ENCODE assay signal across 16 cellular contexts in genomic region chr16:19705131-19705501, GRCh38. TPM values are rescaled to one million over a fixed set of nuclear protein-coding genes. Genes with fewer than 3 reads are reported as not detected.
DNase-seq lines count a peak whose midpoint lies in the region; ATAC-seq and TF ChIP-seq lines count a peak whose summit lies in the region.
"Had no signal": no experiment of that assay in that cellular context is flagged by ENCODE, and none has a peak within 500 bp of the region (broad histone marks: within the 10 kb centered on the region; RNA-seq: fewer than 3 reads in every experiment).

No MANE protein-coding gene starts in this region.

- 99% methylated on average over 8 of the region's 8 CpGs for WGBS in mammary epithelial cell (ENCODE audit: low coverage, missing lambda C conversion rate)
- 99 to 100% methylated on average over 8 of the region's 8 CpGs for WGBS in endodermal cell (ENCODE audit: insufficient coverage in 1 of 2, insufficient read length in 1 of 2), 2 experiments
- 95 to 99% methylated on average over 8 of the region's 8 CpGs for WGBS in upper lobe of left lung, 2 donors

- DNase-seq in MCF 10A (ENCODE audit: unreplicated experiment) (no peak), mammary epithelial cell (no peak), endodermal cell (no peak), upper lobe of left lung (no peak), C1 segment of cervical spinal cord (lab: John Stamatoyannopoulos, UW) (no peak)
- DNase-seq: activated T-cell treated with anti-CD3 and anti-CD28 coated beads for 4 hours; H7; NCI-H1417 treated with DMSO at 0.1 percent for 48 hours; NCI-H446 treated with DMSO at 0.1 percent for 48 hours; stimulated activated CD4-positive, alpha-beta T cell treated with anti-CD3 and anti-CD28 coated beads, Interleukin-4, amount 100 ng/mL, for 24 hours; T-cell had no signal

- peak overlapping the region; percentile 75 for H3K27ac Mint-ChIP-seq in MCF 10A (ENCODE audit: low read depth, unreplicated experiment)
- peak overlapping the region; percentile 48 for H3K27ac Mint-ChIP-seq in endodermal cell

- H3K27ac ChIP-seq in mammary epithelial cell (ENCODE audit: insufficient read depth, low read depth, low read length) (no peak overlapping the region), endodermal cell (ENCODE audit: low read depth, low read length) (no peak overlapping the region), parathyroid adenoma (peak overlapping the region; percentile 62), upper lobe of left lung (peak overlapping the region; percentile 74 to 88 (median 84))
- H3K27ac ChIP-seq: KMS-11 had no signal

- no peak overlapping the region for H3K9ac ChIP-seq in mammary epithelial cell (ENCODE audit: insufficient read depth, low read length)
- H3K9ac ChIP-seq in endodermal cell (ENCODE audit: extremely low read depth, low read length, poor library complexity, severe bottlenecking): no peak overlapping the region
- H3K9ac ChIP-seq in parathyroid adenoma: no peak overlapping the region
- H3K9ac ChIP-seq: KMS-11 had no signal

- in situ Hi-C loops in mammary epithelial cell (cut with MboI; ENCODE audit: low sequenced_read_pairs in 2 of 2): no loop called here

- peaks cover 8% of the 10 kb centered on the region for H3K4me1 ChIP-seq in mammary epithelial cell (ENCODE audit: insufficient read depth, low read length)
- peaks cover 6% of the 10 kb centered on the region for H3K4me1 ChIP-seq in endodermal cell (ENCODE audit: control insufficient read depth, insufficient read depth, low read length)
- H3K4me1 ChIP-seq in parathyroid adenoma: peaks cover 43% of the 10 kb centered on the region
- H3K4me1 ChIP-seq in upper lobe of left lung: peaks cover 21 to 33% (median 29%) of the 10 kb centered on the region in 4 donors

- H3K4me3 Mint-ChIP-seq in MCF 10A (ENCODE audit: unreplicated experiment) (no peak overlapping the region), endodermal cell (no peak overlapping the region)
- H3K4me3 Mint-ChIP-seq: T-cell had no signal

- no peaks in the 10 kb centered on the region for H4K20me1 ChIP-seq in mammary epithelial cell (ENCODE audit: insufficient read depth, low read length)

- CTCF ChIA-PET in MCF 10A (lab: Yijun Ruan, JAX) (interaction anchor here (1.0 kb wide), 1 partner anchor 150 kb away, joined by 3 read pairs; no protein-coding TSS in a partner anchor), mammary epithelial cell (lab: Charles Lee; ENCODE audit: low non-redundant PET) (interaction anchor here (0.7 kb wide), 1 partner anchor 150 kb away, joined by 4 read pairs; the partner anchor contains the start of gene VPS35L)

- no peak for TF ChIP-seq EP300 in upper lobe of left lung (IDR thresholded peaks at IDR 0.05)

- no peak overlapping the region for H2AFZ ChIP-seq in mammary epithelial cell (ENCODE audit: low read depth, low read length)
- no peak overlapping the region for H2AFZ ChIP-seq in parathyroid adenoma

- no peaks in the 10 kb centered on the region for H3K27me3 Mint-ChIP-seq in MCF 10A (ENCODE audit: insufficient read depth, unreplicated experiment)
- no peaks in the 10 kb centered on the region for H3K27me3 Mint-ChIP-seq in endodermal cell (ENCODE audit: insufficient read depth)
- H3K27me3 Mint-ChIP-seq: T-cell had no signal

- H3K27me3 ChIP-seq in mammary epithelial cell (ENCODE audit: insufficient read depth, low read length) (no peaks in the 10 kb centered on the region), endodermal cell (ENCODE audit: control insufficient read depth, insufficient read depth, low read length, poor library complexity, severe bottlenecking) (no peaks in the 10 kb centered on the region), parathyroid adenoma (ENCODE audit: control insufficient read depth, insufficient read depth, low read length) (no peaks in the 10 kb centered on the region), upper lobe of left lung (no peaks in the 10 kb centered on the region)

- H3K4me2 ChIP-seq in mammary epithelial cell (ENCODE audit: insufficient read depth, low read depth, low read length): no peak overlapping the region
- no peak overlapping the region for H3K4me2 ChIP-seq in parathyroid adenoma (ENCODE audit: low read length)
- H3K4me2 ChIP-seq: A549, KMS-11 had no signal

- BruUV-seq in MCF 10A (replicated peaks; lab: Mats Ljungman, UMichigan): no TSS peak
- no TSS peak for BruUV-seq in mammary epithelial cell (replicated peaks; lab: Mats Ljungman, UMichigan)

- H3K36me3 ChIP-seq in mammary epithelial cell (ENCODE audit: insufficient read depth, low read length): no peaks in the 10 kb centered on the region
- H3K36me3 ChIP-seq in endodermal cell (ENCODE audit: control insufficient read depth, insufficient read depth, low read length): peaks cover 86% of the 10 kb centered on the region
- no peaks in the 10 kb centered on the region for H3K36me3 ChIP-seq in parathyroid adenoma (ENCODE audit: control insufficient read depth, insufficient read depth, low read length)
- H3K36me3 ChIP-seq in upper lobe of left lung: peaks cover 0 to 68% (median 13%) of the 10 kb centered on the region in 4 donors

- no peak overlapping the region for H3K4me3 ChIP-seq in mammary epithelial cell (replicated peaks in 1 of 3; ENCODE audit: insufficient read depth in 1 of 3, low read depth in 2 of 3, low read length in 3 of 3)
- H3K4me3 ChIP-seq in endodermal cell (ENCODE audit: low read length): no peak overlapping the region
- H3K4me3 ChIP-seq in parathyroid adenoma (ENCODE audit: low read depth, low read length): no peak overlapping the region
- no peak overlapping the region for H3K4me3 ChIP-seq in upper lobe of left lung
- H3K4me3 ChIP-seq: A549 had no signal

- peaks cover 12% of the 10 kb centered on the region for H3K4me1 Mint-ChIP-seq in MCF 10A (ENCODE audit: insufficient read depth, unreplicated experiment)
- peaks cover 13% of the 10 kb centered on the region for H3K4me1 Mint-ChIP-seq in endodermal cell

- intact Hi-C loops in MCF 10A (cut with micrococcal nuclease) (no loop called here), mammary epithelial cell (cut with micrococcal nuclease) (no loop called here)

- no peak for TF ChIP-seq CTCF in MCF 10A (IDR thresholded peaks at IDR 0.05; ENCODE audit: unreplicated experiment)
- no peak for TF ChIP-seq CTCF in mammary epithelial cell (conservative IDR thresholded peaks at IDR 0.05 in 1 of 2, IDR thresholded peaks at IDR 0.05 in 1 of 2; ENCODE audit: extremely low read depth in 1 of 2, insufficient read depth in 1 of 2, low read depth in 1 of 2, low read length in 2 of 2)
- no peak for TF ChIP-seq CTCF in endodermal cell (conservative IDR thresholded peaks at IDR 0.05)
- TF ChIP-seq CTCF in parathyroid adenoma (IDR thresholded peaks at IDR 0.05): no peak
- TF ChIP-seq CTCF in upper lobe of left lung (IDR thresholded peaks at IDR 0.05): no peak

- ATAC-seq in upper lobe of left lung (ENCODE audit: low FRiP score in 2 of 2): no peak
- ATAC-seq in HG02678 (IDR thresholded peaks at IDR 0.05; ENCODE audit: unreplicated experiment): no peak
- ATAC-seq in HG02870 (IDR thresholded peaks at IDR 0.05; ENCODE audit: unreplicated experiment): no peak
- ATAC-seq: A549, T-cell had no signal

- H3K79me2 ChIP-seq in mammary epithelial cell (ENCODE audit: insufficient read depth, low read length) (peaks cover 20% of the 10 kb centered on the region), parathyroid adenoma (peaks cover 16% of the 10 kb centered on the region)

- H3K9me3 Mint-ChIP-seq in MCF 10A (ENCODE audit: unreplicated experiment): no peaks in the 10 kb centered on the region
- H3K9me3 Mint-ChIP-seq in endodermal cell: no peaks in the 10 kb centered on the region
- H3K9me3 Mint-ChIP-seq: T-cell had no signal

- H3K36me3 Mint-ChIP-seq in MCF 10A (ENCODE audit: insufficient read depth, unreplicated experiment): peaks cover 75% of the 10 kb centered on the region
- peaks cover 89% of the 10 kb centered on the region for H3K36me3 Mint-ChIP-seq in endodermal cell (ENCODE audit: low read depth)

- H3K9me3 ChIP-seq in mammary epithelial cell (replicated peaks; ENCODE audit: insufficient read depth, low read length) (no peaks in the 10 kb centered on the region), endodermal cell (ENCODE audit: control insufficient read depth, low read length) (no peaks in the 10 kb centered on the region), parathyroid adenoma (ENCODE audit: control insufficient read depth, low read length) (no peaks in the 10 kb centered on the region), upper lobe of left lung (no peaks in the 10 kb centered on the region)
- H3K9me3 ChIP-seq: A549 had no signal

- dilution Hi-C loops in mammary epithelial cell (cut with HindIII; ENCODE audit: low sequenced_read_pairs): loop anchor here (25.0 kb wide), 1 partner anchor 182 kb away; the partner anchor contains the start of gene GPRC5B

- TF ChIP-seq POLR2A in upper lobe of left lung (IDR thresholded peaks at IDR 0.05): no peak

- POLR2A ChIA-PET in MCF 10A (lab: Yijun Ruan, JAX): interaction anchor here (0.6 to 2.2 kb wide), 4 partner anchors 9 to 33 kb away, joined by 3 to 8 read pairs (median 3); partner anchors contain the start of genes IQCK and KNOP1

RNA-seq across cellular contexts. Expression of gene KNOP1, which starts 12.9 kb away (rescaled TPM):
- 22.3 and 24.5 TPM in 2 replicates for total RNA-seq in MCF 10A (2022)
- 10 to 100 TPM in 1 of 2 donors, 1 to 10 TPM in 1; 7.8 to 31.3 TPM for total RNA-seq in mammary epithelial cell
- polyA plus RNA-seq in mammary epithelial cell: 11.6 TPM
- 16.1 TPM for polyA minus RNA-seq in mammary epithelial cell
- 10 to 100 TPM; 83.9 to 95.9 TPM for total RNA-seq in endodermal cell
- polyA plus RNA-seq in endodermal cell (2013, experiment 1 of 2): 57.7 TPM
- 62.8 TPM for polyA plus RNA-seq in endodermal cell (2013, experiment 2 of 2)
- total RNA-seq in upper lobe of left lung: 10 to 100 TPM in 4 of 6 donors, 1 to 10 TPM in 2; 4.4 to 23.3 (median 12.1) TPM

RNA-seq across cellular contexts. Expression of gene IQCK, which starts 13.0 kb away (rescaled TPM):
- total RNA-seq in MCF 10A (2022) (5.9 and 8.4 TPM in 2 replicates), mammary epithelial cell (10 to 100 TPM in 1 of 2 donors, 1 to 10 TPM in 1; 5.8 to 11.0 TPM), endodermal cell (10 to 100 TPM; 21.1 to 30.1 TPM), upper lobe of left lung (10 to 100 TPM in 5 of 6 donors, 1 to 10 TPM in 1; 9.3 to 50.3 (median 18.3) TPM)
- 6.1 TPM for polyA plus RNA-seq in mammary epithelial cell
- polyA minus RNA-seq in mammary epithelial cell: 20.5 TPM
- 21.5 TPM for polyA plus RNA-seq in endodermal cell (2013, experiment 1 of 2)
- polyA plus RNA-seq in endodermal cell (2013, experiment 2 of 2): 19.6 TPM

Comparison
In these comparisons a context has a peak if more than half of its experiments do, and no peak if none do; other contexts are left out.
1. H3K27ac ChIP-seq: peak in parathyroid adenoma (single experiment) and upper lobe of left lung (4 of 4); none in mammary epithelial cell (single experiment) and endodermal cell (single experiment).